21 cellular contexts compared by ENCODE assay signal in genomic region chr6:91539451-91539850, GRCh38.
DNase-seq lines count a peak whose midpoint lies in the region; ATAC-seq lines count a peak whose summit lies in the region.
"Had no signal": no experiment of that assay in that cellular context is flagged by ENCODE, and none has a peak within 500 bp of the region (broad histone marks: within the 10 kb centered on the region; RNA-seq: fewer than 3 reads in every experiment).

No MANE protein-coding gene starts in this region.

- DNase-seq in NCI-H2081 (lab: John Stamatoyannopoulos, UW): peak; percentile 14 to 66
- DNase-seq in NCI-H2081 treated with DMSO at 0.1 percent for 48 hours (lab: John Stamatoyannopoulos, UW): no peak
- DNase-seq in COR-L47 (lab: John Stamatoyannopoulos, UW): peak; percentile 26
- DNase-seq in NCI-H1105 treated with DMSO at 0.1 percent for 48 hours (lab: John Stamatoyannopoulos, UW): peak; percentile 72
- DNase-seq in NCI-H446 treated with DMSO at 0.1 percent for 48 hours (lab: John Stamatoyannopoulos, UW): peak; percentile 58
- no peak for DNase-seq in anterior cingulate cortex (lab: John Stamatoyannopoulos, UW)
- DNase-seq in DMS114 treated with DMSO at 0.1 percent for 48 hours (lab: John Stamatoyannopoulos, UW; ENCODE audit: unreplicated experiment): no peak
- DNase-seq: CD4-positive, alpha-beta T cell; DMS79 treated with DMSO at 0.1 percent for 48 hours; GF-D8; GOT3; HFFc6; Karpas-422; NCI-H526 treated with DMSO at 0.1 percent for 48 hours; NK-92 treated with Interleukin-12 subunit alpha and Interleukin-12 subunit beta, amount 100 ng/mL, for 24 hours; SIG-M5; SK-N-SH; SW 1271; T-helper 9 cell had no signal

- no peak for ATAC-seq in GM19328 (IDR thresholded peaks at IDR 0.05; ENCODE audit: unreplicated experiment)
- ATAC-seq: HepG2 had no signal

Comparison
In these comparisons a context has a peak if more than half of its experiments do, and no peak if none do; other contexts are left out.
1. DNase-seq: peak in NCI-H2081 (2 of 2), COR-L47 (single experiment), NCI-H1105 treated with DMSO at 0.1 percent for 48 hours (single experiment) and NCI-H446 treated with DMSO at 0.1 percent for 48 hours (single experiment); none in NCI-H2081 treated with DMSO at 0.1 percent for 48 hours (single experiment), anterior cingulate cortex (0 of 58) and DMS114 treated with DMSO at 0.1 percent for 48 hours (single experiment).